Comparison of ENCODE assay signal across 1 cellular context in the genomic region with DNA sequence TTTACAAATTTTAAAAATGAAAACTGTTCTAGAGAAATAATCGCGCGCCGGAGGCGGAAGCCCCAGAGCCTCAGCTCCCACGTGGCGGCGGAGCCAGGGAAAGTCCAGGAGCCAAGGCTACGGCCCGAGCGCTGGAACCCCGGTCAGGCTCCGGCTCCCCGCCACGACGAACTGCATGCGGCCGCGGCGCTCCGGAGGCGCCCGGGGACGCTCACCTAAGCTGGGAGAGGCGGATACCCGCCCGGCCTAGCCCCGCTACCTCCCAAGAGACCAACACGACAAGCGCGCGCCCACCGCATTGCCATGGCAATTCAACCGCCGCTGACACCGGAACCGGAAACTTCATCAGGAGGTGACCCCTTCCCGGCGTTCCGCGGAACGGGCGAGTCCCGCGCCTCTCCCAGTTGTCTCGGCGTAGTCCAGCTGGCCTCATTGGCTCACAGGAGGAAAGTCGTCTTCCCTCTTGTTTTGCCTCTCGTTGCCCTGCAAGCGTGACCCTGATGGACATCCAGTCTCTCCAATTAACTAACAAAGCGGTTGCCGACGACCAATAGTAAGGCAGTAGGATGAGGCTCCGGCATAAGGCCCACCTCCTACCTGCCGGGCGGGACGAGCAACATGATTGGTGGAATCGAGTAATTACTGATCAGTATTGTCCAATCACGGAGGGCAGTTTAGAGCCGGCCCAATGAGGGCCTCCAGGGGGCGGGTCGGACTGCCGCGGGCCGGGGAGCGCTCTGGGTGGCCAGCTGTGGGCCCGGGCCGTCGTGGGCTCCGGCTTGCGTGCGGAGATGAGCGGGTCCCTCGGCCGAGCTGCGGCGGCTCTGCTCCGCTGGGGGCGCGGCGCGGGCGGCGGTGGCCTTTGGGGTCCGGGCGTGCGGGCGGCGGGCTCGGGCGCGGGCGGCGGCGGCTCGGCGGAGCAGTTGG.
A peak's percentile ranks its signal among the peaks of the same experiment; 100 is the strongest.
TF ChIP-seq lines count a peak whose summit lies in the region.

GLRX5 (plus strand) TSS at position 752 of the 927 bp plus-strand sequence; CDS start at position 792, 40 bp downstream.

TF ChIP-seq in K562, 482 proteins besides CTCF, POLR2A, EP300 and RAD21 (continued from another document and continues in another):
- TF ChIP-seq, protein P1, sequence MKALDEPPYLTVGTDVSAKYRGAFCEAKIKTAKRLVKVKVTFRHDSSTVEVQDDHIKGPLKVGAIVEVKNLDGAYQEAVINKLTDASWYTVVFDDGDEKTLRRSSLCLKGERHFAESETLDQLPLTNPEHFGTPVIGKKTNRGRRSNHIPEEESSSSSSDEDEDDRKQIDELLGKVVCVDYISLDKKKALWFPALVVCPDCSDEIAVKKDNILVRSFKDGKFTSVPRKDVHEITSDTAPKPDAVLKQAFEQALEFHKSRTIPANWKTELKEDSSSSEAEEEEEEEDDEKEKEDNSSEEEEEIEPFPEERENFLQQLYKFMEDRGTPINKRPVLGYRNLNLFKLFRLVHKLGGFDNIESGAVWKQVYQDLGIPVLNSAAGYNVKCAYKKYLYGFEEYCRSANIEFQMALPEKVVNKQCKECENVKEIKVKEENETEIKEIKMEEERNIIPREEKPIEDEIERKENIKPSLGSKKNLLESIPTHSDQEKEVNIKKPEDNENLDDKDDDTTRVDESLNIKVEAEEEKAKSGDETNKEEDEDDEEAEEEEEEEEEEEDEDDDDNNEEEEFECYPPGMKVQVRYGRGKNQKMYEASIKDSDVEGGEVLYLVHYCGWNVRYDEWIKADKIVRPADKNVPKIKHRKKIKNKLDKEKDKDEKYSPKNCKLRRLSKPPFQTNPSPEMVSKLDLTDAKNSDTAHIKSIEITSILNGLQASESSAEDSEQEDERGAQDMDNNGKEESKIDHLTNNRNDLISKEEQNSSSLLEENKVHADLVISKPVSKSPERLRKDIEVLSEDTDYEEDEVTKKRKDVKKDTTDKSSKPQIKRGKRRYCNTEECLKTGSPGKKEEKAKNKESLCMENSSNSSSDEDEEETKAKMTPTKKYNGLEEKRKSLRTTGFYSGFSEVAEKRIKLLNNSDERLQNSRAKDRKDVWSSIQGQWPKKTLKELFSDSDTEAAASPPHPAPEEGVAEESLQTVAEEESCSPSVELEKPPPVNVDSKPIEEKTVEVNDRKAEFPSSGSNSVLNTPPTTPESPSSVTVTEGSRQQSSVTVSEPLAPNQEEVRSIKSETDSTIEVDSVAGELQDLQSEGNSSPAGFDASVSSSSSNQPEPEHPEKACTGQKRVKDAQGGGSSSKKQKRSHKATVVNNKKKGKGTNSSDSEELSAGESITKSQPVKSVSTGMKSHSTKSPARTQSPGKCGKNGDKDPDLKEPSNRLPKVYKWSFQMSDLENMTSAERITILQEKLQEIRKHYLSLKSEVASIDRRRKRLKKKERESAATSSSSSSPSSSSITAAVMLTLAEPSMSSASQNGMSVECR (CRISPR knock-in tag; IDR thresholded peaks at IDR 0.05) = peak; percentile 90
- TF ChIP-seq ERF (CRISPR knock-in tag; IDR thresholded peaks at IDR 0.05) (no peak), SMARCE1 (IDR thresholded peaks at IDR 0.05) (no peak), HNRNPLL (IDR thresholded peaks at IDR 0.05; ENCODE audit: low read depth, low read length, poor library complexity, severe bottlenecking) (peak; percentile 41), ZNF282 (CRISPR knock-in tag; IDR thresholded peaks at IDR 0.05) (no peak), EHMT2 (IDR thresholded peaks at IDR 0.05) (no peak), ZNF140 (CRISPR knock-in tag; IDR thresholded peaks at IDR 0.05) (no peak), FOXJ2 (tag; IDR thresholded peaks at IDR 0.05) (no peak), SREBF1 (IDR thresholded peaks at IDR 0.05; ENCODE audit: borderline replicate concordance, low read depth, low read length) (peak; percentile 65; the same call in 1 of the 2 replicates), RBBP5 (IDR thresholded peaks at IDR 0.05; ENCODE audit: borderline replicate concordance, insufficient read depth, low read length, poor library complexity, severe bottlenecking) (peak; percentile 69), ZNF175 (CRISPR knock-in tag; IDR thresholded peaks at IDR 0.05; ENCODE audit: low read depth) (no peak), MBD2 (IDR thresholded peaks at IDR 0.05; ENCODE audit: borderline replicate concordance, low read depth) (peak; percentile 97), THRAP3 (IDR thresholded peaks at IDR 0.05; ENCODE audit: borderline replicate concordance) (no peak), ZNF76 (CRISPR knock-in tag; IDR thresholded peaks at IDR 0.05; ENCODE audit: borderline replicate concordance) (no peak), TAF9B (IDR thresholded peaks at IDR 0.05; ENCODE audit: partially characterized antibody) (no peak), GTF2F1 (IDR thresholded peaks at IDR 0.05; ENCODE audit: low read depth, low read length) (no peak), NRF1 (conservative IDR thresholded peaks at IDR 0.05 in 1 of 2, IDR thresholded peaks at IDR 0.05 in 1 of 2) (peak; percentile 63 to 67), ZNF77 (CRISPR knock-in tag; IDR thresholded peaks at IDR 0.05) (no peak), FOXA1 (IDR thresholded peaks at IDR 0.05; ENCODE audit: borderline replicate concordance) (no peak), SP1 (CRISPR knock-in tag; IDR thresholded peaks at IDR 0.05) (peak; percentile 78), NR3C1 (CRISPR knock-in tag; IDR thresholded peaks at IDR 0.05) (no peak), HDAC3 (IDR thresholded peaks at IDR 0.05; ENCODE audit: borderline replicate concordance, partially characterized antibody) (no peak), RFX5 (IDR thresholded peaks at IDR 0.05; ENCODE audit: low read depth, low read length) (no peak), CBFA2T3 (IDR thresholded peaks at IDR 0.05) (no peak), ZNF444 (CRISPR knock-in tag; IDR thresholded peaks at IDR 0.05) (no peak), ZBTB33 (CRISPR knock-in tag; IDR thresholded peaks at IDR 0.05) (no peak), ZBTB26 (CRISPR knock-in tag; IDR thresholded peaks at IDR 0.05) (no peak), YY1 (IDR thresholded peaks at IDR 0.05; ENCODE audit: borderline replicate concordance in 1 of 3, control insufficient read depth in 1 of 3, extremely low read depth in 1 of 3, insufficient read depth in 3 of 3, insufficient read length in 1 of 3, insufficient replicate concordance in 2 of 3, low read depth in 1 of 3, low read length in 2 of 3) (peak in 2 of 3 experiments; percentile 4 to 25), KDM4B (IDR thresholded peaks at IDR 0.05; ENCODE audit: borderline replicate concordance in 2 of 2, low read depth in 1 of 2) (peak in 1 of 2 experiments; percentile 77; a peak in 1 of 4 replicates), ZNF511 (CRISPR knock-in tag; IDR thresholded peaks at IDR 0.05) (no peak), ASH1L (IDR thresholded peaks at IDR 0.05; ENCODE audit: borderline replicate concordance, low read depth, partially characterized antibody) (peak; percentile 98), SP2 (IDR thresholded peaks at IDR 0.05; ENCODE audit: extremely low read depth, low read depth, low read length, poor library complexity, severe bottlenecking) (peak; percentile 87), SIN3B (IDR thresholded peaks at IDR 0.05; ENCODE audit: low read depth) (peak; percentile 72), CXXC5 (CRISPR knock-in tag; IDR thresholded peaks at IDR 0.05) (peak; percentile 89), SOX6 (IDR thresholded peaks at IDR 0.05) (no peak), PRMT5 (CRISPR knock-in tag; IDR thresholded peaks at IDR 0.05) (no peak), BRCA1 (IDR thresholded peaks at IDR 0.05) (no peak), BRCA1 (CRISPR knock-in tag; IDR thresholded peaks at IDR 0.05) (no peak), TCF3 (CRISPR knock-in tag; IDR thresholded peaks at IDR 0.05) (peak; percentile 28; the same call in 1 of the 2 replicates), STAG1 (CRISPR knock-in tag; IDR thresholded peaks at IDR 0.05; ENCODE audit: borderline replicate concordance) (no peak), DNMT1 (IDR thresholded peaks at IDR 0.05) (no peak), ZNF165 (CRISPR knock-in tag; IDR thresholded peaks at IDR 0.05; ENCODE audit: borderline replicate concordance) (no peak)
- TF ChIP-seq, protein P2, sequence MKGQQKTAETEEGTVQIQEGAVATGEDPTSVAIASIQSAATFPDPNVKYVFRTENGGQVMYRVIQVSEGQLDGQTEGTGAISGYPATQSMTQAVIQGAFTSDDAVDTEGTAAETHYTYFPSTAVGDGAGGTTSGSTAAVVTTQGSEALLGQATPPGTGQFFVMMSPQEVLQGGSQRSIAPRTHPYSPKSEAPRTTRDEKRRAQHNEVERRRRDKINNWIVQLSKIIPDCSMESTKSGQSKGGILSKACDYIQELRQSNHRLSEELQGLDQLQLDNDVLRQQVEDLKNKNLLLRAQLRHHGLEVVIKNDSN (CRISPR knock-in tag; IDR thresholded peaks at IDR 0.05) = peak; percentile 60
- TF ChIP-seq, protein P3, sequence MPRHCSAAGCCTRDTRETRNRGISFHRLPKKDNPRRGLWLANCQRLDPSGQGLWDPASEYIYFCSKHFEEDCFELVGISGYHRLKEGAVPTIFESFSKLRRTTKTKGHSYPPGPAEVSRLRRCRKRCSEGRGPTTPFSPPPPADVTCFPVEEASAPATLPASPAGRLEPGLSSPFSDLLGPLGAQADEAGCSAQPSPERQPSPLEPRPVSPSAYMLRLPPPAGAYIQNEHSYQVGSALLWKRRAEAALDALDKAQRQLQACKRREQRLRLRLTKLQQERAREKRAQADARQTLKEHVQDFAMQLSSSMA (CRISPR knock-in tag; IDR thresholded peaks at IDR 0.05) = no peak
- TF ChIP-seq, protein P4, sequence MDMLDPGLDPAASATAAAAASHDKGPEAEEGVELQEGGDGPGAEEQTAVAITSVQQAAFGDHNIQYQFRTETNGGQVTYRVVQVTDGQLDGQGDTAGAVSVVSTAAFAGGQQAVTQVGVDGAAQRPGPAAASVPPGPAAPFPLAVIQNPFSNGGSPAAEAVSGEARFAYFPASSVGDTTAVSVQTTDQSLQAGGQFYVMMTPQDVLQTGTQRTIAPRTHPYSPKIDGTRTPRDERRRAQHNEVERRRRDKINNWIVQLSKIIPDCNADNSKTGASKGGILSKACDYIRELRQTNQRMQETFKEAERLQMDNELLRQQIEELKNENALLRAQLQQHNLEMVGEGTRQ (CRISPR knock-in tag; IDR thresholded peaks at IDR 0.05) = no peak
- TF ChIP-seq, protein P5, sequence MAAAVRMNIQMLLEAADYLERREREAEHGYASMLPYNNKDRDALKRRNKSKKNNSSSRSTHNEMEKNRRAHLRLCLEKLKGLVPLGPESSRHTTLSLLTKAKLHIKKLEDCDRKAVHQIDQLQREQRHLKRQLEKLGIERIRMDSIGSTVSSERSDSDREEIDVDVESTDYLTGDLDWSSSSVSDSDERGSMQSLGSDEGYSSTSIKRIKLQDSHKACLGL (CRISPR knock-in tag; IDR thresholded peaks at IDR 0.05; ENCODE audit: borderline replicate concordance, poor library complexity, severe bottlenecking) = peak; percentile 77
- TF ChIP-seq, protein P6, sequence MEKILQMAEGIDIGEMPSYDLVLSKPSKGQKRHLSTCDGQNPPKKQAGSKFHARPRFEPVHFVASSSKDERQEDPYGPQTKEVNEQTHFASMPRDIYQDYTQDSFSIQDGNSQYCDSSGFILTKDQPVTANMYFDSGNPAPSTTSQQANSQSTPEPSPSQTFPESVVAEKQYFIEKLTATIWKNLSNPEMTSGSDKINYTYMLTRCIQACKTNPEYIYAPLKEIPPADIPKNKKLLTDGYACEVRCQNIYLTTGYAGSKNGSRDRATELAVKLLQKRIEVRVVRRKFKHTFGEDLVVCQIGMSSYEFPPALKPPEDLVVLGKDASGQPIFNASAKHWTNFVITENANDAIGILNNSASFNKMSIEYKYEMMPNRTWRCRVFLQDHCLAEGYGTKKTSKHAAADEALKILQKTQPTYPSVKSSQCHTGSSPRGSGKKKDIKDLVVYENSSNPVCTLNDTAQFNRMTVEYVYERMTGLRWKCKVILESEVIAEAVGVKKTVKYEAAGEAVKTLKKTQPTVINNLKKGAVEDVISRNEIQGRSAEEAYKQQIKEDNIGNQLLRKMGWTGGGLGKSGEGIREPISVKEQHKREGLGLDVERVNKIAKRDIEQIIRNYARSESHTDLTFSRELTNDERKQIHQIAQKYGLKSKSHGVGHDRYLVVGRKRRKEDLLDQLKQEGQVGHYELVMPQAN (IDR thresholded peaks at IDR 0.05; ENCODE audit: borderline replicate concordance) = peak; percentile 97
- TF ChIP-seq, protein P7, sequence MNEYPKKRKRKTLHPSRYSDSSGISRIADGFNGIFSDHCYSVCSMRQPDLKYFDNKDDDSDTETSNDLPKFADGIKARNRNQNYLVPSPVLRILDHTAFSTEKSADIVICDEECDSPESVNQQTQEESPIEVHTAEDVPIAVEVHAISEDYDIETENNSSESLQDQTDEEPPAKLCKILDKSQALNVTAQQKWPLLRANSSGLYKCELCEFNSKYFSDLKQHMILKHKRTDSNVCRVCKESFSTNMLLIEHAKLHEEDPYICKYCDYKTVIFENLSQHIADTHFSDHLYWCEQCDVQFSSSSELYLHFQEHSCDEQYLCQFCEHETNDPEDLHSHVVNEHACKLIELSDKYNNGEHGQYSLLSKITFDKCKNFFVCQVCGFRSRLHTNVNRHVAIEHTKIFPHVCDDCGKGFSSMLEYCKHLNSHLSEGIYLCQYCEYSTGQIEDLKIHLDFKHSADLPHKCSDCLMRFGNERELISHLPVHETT (CRISPR knock-in tag; conservative IDR thresholded peaks at IDR 0.05 in 1 of 2, IDR thresholded peaks at IDR 0.05 in 1 of 2) = peak in 1 of 2 experiments; percentile 55; a peak in 2 of 4 replicates
